ENCODE assay signal across 16 cellular contexts in genomic region chr22:26053737-26054316, GRCh38.
"Had no signal": no experiment of that assay in that cellular context is flagged by ENCODE, and none has a peak within 500 bp of the region (broad histone marks: within the 10 kb centered on the region; RNA-seq: fewer than 3 reads in every experiment).

No MANE protein-coding gene starts in this region.

- ATAC-seq: effector memory CD8-positive, alpha-beta T cell; left cardiac atrium; lower lobe of right lung; upper lobe of right lung had no signal

- H3K27ac Mint-ChIP-seq: activated naive CD4-positive, alpha-beta T cell treated with anti-CD3 and anti-CD28 coated beads, Interleukin-2, amount 10 ng/mL, durations not matched to agents 7 days and 5 days; effector memory CD8-positive, alpha-beta T cell; mesothelial cell of epicardium had no signal

- H3K9me3 Mint-ChIP-seq: activated naive CD4-positive, alpha-beta T cell treated with anti-CD3 and anti-CD28 coated beads, Interleukin-2, amount 10 ng/mL, durations not matched to agents 7 days and 5 days; effector memory CD8-positive, alpha-beta T cell; mesothelial cell of epicardium had no signal

- H3K36me3 Mint-ChIP-seq: activated naive CD4-positive, alpha-beta T cell treated with anti-CD3 and anti-CD28 coated beads, Interleukin-2, amount 10 ng/mL, durations not matched to agents 7 days and 5 days; mesothelial cell of epicardium had no signal

- H3K27ac ChIP-seq: epithelial cell of prostate, lower lobe of right lung, neutrophil, parathyroid adenoma, thoracic aorta, upper lobe of right lung had no signal

- DNase-seq: activated CD4-positive, alpha-beta T cell treated with anti-CD3 and anti-CD28 coated beads for 1 hour; activated CD4-positive, alpha-beta T cell treated with anti-CD3 and anti-CD28 coated beads, Interleukin-2, amount 50 U/mL, for 48 hours; activated naive CD4-positive, alpha-beta T cell treated with anti-CD3 and anti-CD28 coated beads, Interleukin-2, amount 10 ng/mL, durations not matched to agents 7 days and 5 days; dermis blood vessel endothelial cell; effector memory CD8-positive, alpha-beta T cell; foreskin melanocyte; left cardiac atrium; lower lobe of right lung; stimulated activated CD4-positive, alpha-beta T cell treated with anti-CD3 and anti-CD28 coated beads, Interleukin-12 subunit alpha, Interleukin-12 subunit beta, amount 100 ng/mL, for 4 hours; stimulated activated CD4-positive, alpha-beta T cell treated with anti-CD3 and anti-CD28 coated beads, Interleukin-2, amount 100 ng/mL, for 24 hours; upper lobe of right lung had no signal

- H3K4me3 ChIP-seq: lower lobe of right lung, thoracic aorta, upper lobe of right lung had no signal

- H2AFZ ChIP-seq: parathyroid adenoma had no signal

- H3K9me3 ChIP-seq: lower lobe of right lung, neutrophil, thoracic aorta, upper lobe of right lung had no signal

- H3K4me1 ChIP-seq: lower lobe of right lung, parathyroid adenoma, upper lobe of right lung had no signal

- H3K9ac ChIP-seq: parathyroid adenoma had no signal

- H3K36me3 ChIP-seq: lower lobe of right lung, neutrophil, thoracic aorta, upper lobe of right lung had no signal

- H3K4me1 Mint-ChIP-seq: activated naive CD4-positive, alpha-beta T cell treated with anti-CD3 and anti-CD28 coated beads, Interleukin-2, amount 10 ng/mL, durations not matched to agents 7 days and 5 days; mesothelial cell of epicardium had no signal

- H3K79me2 ChIP-seq: parathyroid adenoma had no signal

- H3K4me3 Mint-ChIP-seq: activated naive CD4-positive, alpha-beta T cell treated with anti-CD3 and anti-CD28 coated beads, Interleukin-2, amount 10 ng/mL, durations not matched to agents 7 days and 5 days; effector memory CD8-positive, alpha-beta T cell; mesothelial cell of epicardium had no signal
